In the genomic region with DNA sequence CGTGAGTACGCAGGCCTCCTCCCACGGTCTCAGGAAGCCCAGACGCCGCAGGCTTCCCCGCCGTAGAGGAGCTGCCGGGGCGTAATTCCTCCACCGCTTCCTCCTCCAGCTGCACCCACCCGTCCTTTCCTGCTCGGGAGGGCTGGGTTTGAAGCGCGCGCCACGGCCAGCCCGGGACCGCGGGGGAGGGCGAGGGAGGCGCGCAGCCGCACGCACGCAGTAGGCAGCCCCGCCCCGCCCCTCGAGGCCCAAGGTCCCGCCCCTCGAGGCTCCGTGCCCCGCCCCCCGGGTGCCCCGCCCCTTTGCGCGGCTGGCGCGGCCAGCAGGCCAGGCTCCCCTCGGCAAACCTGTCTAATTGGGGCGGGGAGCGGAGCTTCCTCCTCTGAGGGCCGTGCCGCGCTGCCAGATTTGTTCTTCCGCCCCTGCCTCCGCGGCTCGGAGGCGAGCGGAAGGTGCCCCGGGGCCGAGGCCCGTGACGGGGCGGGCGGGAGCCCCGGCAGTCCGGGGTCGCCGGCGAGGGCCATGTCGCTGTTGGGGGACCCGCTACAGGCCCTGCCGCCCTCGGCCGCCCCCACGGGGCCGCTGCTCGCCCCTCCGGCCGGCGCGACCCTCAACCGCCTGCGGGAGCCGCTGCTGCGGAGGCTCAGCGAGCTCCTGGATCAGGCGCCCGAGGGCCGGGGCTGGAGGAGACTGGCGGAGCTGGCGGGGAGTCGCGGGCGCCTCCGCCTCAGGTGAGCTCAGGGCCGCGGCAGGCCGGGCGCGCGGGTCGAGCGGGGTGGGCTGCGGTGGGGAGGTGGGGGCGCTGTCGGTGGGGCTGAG, we compare ENCODE assay signal across 7 cellular contexts. TPM values are rescaled to one million over a fixed set of nuclear protein-coding genes. Genes with fewer than 3 reads are reported as not detected.
A peak's percentile ranks its signal among the peaks of the same experiment; 100 is the strongest.
DNase-seq lines count a peak whose midpoint lies in the region; ATAC-seq, FAIRE-seq and TF ChIP-seq lines count a peak whose summit lies in the region.

A gene with protein sequence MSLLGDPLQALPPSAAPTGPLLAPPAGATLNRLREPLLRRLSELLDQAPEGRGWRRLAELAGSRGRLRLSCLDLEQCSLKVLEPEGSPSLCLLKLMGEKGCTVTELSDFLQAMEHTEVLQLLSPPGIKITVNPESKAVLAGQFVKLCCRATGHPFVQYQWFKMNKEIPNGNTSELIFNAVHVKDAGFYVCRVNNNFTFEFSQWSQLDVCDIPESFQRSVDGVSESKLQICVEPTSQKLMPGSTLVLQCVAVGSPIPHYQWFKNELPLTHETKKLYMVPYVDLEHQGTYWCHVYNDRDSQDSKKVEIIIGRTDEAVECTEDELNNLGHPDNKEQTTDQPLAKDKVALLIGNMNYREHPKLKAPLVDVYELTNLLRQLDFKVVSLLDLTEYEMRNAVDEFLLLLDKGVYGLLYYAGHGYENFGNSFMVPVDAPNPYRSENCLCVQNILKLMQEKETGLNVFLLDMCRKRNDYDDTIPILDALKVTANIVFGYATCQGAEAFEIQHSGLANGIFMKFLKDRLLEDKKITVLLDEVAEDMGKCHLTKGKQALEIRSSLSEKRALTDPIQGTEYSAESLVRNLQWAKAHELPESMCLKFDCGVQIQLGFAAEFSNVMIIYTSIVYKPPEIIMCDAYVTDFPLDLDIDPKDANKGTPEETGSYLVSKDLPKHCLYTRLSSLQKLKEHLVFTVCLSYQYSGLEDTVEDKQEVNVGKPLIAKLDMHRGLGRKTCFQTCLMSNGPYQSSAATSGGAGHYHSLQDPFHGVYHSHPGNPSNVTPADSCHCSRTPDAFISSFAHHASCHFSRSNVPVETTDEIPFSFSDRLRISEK (plus strand): TSS at position 344 of the 819 bp plus-strand sequence. CDS start 179 bp downstream, at position 523.

- H3K9me2 ChIP-seq in hepatocyte (replicated peaks; ENCODE audit: insufficient read depth) = no peaks in the 10 kb centered on the region

- H3K9me3 ChIP-seq in astrocyte (ENCODE audit: insufficient read depth, low read depth, low read length) (no peaks in the 10 kb centered on the region), hepatocyte (ENCODE audit: low read depth) (no peaks in the 10 kb centered on the region)

- peak within 1 kb of the TSS; percentile 96 for H3K4me3 Mint-ChIP-seq in astrocyte (ENCODE audit: unreplicated experiment)

- H4K20me1 ChIP-seq in astrocyte (ENCODE audit: insufficient read depth, low read length) = peaks cover 37% of the 10 kb centered on the region
- peaks cover 4% of the 10 kb centered on the region for H4K20me1 ChIP-seq in hepatocyte (ENCODE audit: insufficient read depth, poor library complexity, severe bottlenecking)

- DNase-seq in GM18507 (ENCODE audit: extremely low spot score, insufficient read length, low read depth) = peak; percentile 83
- peak; percentile 70 for DNase-seq in NCI-H2029 treated with DMSO at 0.1 percent for 48 hours (lab: John Stamatoyannopoulos, UW)
- DNase-seq in T-helper 22 cell (ENCODE audit: low read depth) = peak; percentile 89
- peak; percentile 77 for DNase-seq in astrocyte (ENCODE audit: low read depth)
- DNase-seq in hepatocyte (ENCODE audit: low spot score) = peak; percentile 97
- DNase-seq in retinal pigment epithelial cell (ENCODE audit: low read depth) = peak; percentile 52

- peak within 1 kb of the TSS; percentile 50 for H2AFZ ChIP-seq in astrocyte (ENCODE audit: low read depth, low read length)
- peak within 1 kb of the TSS; percentile 74 for H2AFZ ChIP-seq in hepatocyte

- TF ChIP-seq CTCF in astrocyte (IDR thresholded peaks at IDR 0.05; ENCODE audit: insufficient read depth, low read depth, low read length) = no peak
- TF ChIP-seq CTCF in hepatocyte (IDR thresholded peaks at IDR 0.05; ENCODE audit: poor library complexity) = peak; percentile 18
- no peak for TF ChIP-seq CTCF in retinal pigment epithelial cell (conservative IDR thresholded peaks at IDR 0.05; ENCODE audit: low read depth, low read length)

- peaks cover 52% of the 10 kb centered on the region for H3K4me1 ChIP-seq in astrocyte (ENCODE audit: insufficient read depth, low read length)
- H3K4me1 ChIP-seq in hepatocyte (ENCODE audit: insufficient read depth) = no peaks in the 10 kb centered on the region

- no peaks in the 10 kb centered on the region for H3K27me3 Mint-ChIP-seq in astrocyte (ENCODE audit: low read depth, unreplicated experiment)

- ATAC-seq in HG02973 (IDR thresholded peaks at IDR 0.05; ENCODE audit: unreplicated experiment) = peak; percentile 72

- H3K4me2 ChIP-seq in astrocyte (ENCODE audit: low read length) (peak within 1 kb of the TSS; percentile 97), hepatocyte (peak within 1 kb of the TSS; percentile 95)

- peak within 1 kb of the TSS; percentile 75 for H3K27ac Mint-ChIP-seq in astrocyte (ENCODE audit: unreplicated experiment)

- H3K27ac ChIP-seq in astrocyte (ENCODE audit: low read depth, low read length) = peak within 1 kb of the TSS; percentile 88
- H3K27ac ChIP-seq in hepatocyte = peak within 1 kb of the TSS; percentile 98

- WGBS in hepatocyte (ENCODE audit: low lambda C conversion rate, missing lambda C conversion rate) = 1% methylated on average over 32 of the region's 98 CpGs

- H3K27me3 ChIP-seq in astrocyte (ENCODE audit: insufficient read depth, low read length) (no peaks in the 10 kb centered on the region), hepatocyte (no peaks in the 10 kb centered on the region)

- H3K36me3 Mint-ChIP-seq in astrocyte (ENCODE audit: low read depth, unreplicated experiment) = no peaks in the 10 kb centered on the region

- H3K36me3 ChIP-seq in astrocyte (ENCODE audit: insufficient read depth, low read length) (no peaks in the 10 kb centered on the region), hepatocyte (replicated peaks; ENCODE audit: insufficient read depth, low read depth) (no peaks in the 10 kb centered on the region)

- H3K79me2 ChIP-seq in astrocyte (ENCODE audit: insufficient read depth, low read length) (peaks cover 46% of the 10 kb centered on the region), hepatocyte (peaks cover 44% of the 10 kb centered on the region)

- H3K9me3 Mint-ChIP-seq in astrocyte (ENCODE audit: unreplicated experiment) = peaks cover 2% of the 10 kb centered on the region

- peak within 1 kb of the TSS; percentile 90 for H3K9ac ChIP-seq in astrocyte (ENCODE audit: low read length)

- FAIRE-seq in GM18507 (lab: Jason Lieb, UNC) = peak; percentile 98
- no peak for FAIRE-seq in astrocyte (lab: Jason Lieb, UNC)

- H3K4me3 ChIP-seq in astrocyte (ENCODE audit: insufficient read depth, low read depth, low read length) = peak within 1 kb of the TSS; percentile 83
- peak within 1 kb of the TSS; percentile 80 for H3K4me3 ChIP-seq in hepatocyte
- H3K4me3 ChIP-seq in retinal pigment epithelial cell (ENCODE audit: low read length) = peak within 1 kb of the TSS; percentile 76

- H3K4me1 Mint-ChIP-seq in astrocyte (ENCODE audit: low read depth, unreplicated experiment) = peaks cover 34% of the 10 kb centered on the region

RNA-seq across cellular contexts. Expression of the gene that starts here (rescaled TPM):
- total RNA-seq in astrocyte = 38.2 and 40.3 TPM in 2 replicates
- total RNA-seq in hepatocyte = 31.3 and 35.9 TPM in 2 replicates
- polyA plus RNA-seq in hepatocyte = 9.7 and 14.9 TPM in 2 replicates

Comparison
In these comparisons a context has a peak if more than half of its experiments do, and no peak if none do; other contexts are left out.
1. Peak in every context shown above with its lines: DNase-seq, ATAC-seq, H3K4me3 ChIP-seq and H3K27ac ChIP-seq.